8 cellular contexts compared by ENCODE assay signal in the genomic region with DNA sequence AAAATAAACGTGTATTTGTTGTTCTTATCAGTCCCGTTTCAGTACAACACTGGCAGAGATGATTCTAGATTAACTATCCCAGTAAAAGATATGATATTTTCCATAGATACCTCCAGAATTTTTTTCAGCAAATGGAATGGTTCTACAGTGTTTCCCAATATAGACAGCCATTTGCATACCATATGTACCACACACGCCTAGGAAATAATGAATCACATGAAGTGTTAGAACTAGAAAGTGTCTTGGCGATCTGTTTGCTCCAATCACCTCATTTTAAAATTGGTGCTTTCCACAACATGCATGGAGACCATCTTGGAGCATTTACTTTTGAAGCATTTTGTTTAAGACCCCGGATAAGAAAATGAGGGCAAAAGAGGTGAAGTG. TPM values are rescaled to one million over a fixed set of nuclear protein-coding genes. Genes with fewer than 3 reads are reported as not detected.
DNase-seq lines count a peak whose midpoint lies in the region; ATAC-seq, FAIRE-seq and TF ChIP-seq lines count a peak whose summit lies in the region.

No MANE protein-coding gene starts in this region.

- no peak for DNase-seq in A549 (ENCODE audit: low read depth in 1 of 2, low spot score in 1 of 2)
- DNase-seq in astrocyte of the cerebellum (ENCODE audit: low read depth) = no peak
- DNase-seq in mucosa of gallbladder (ENCODE audit: low spot score) = no peak
- no peak for DNase-seq in NCI-H187 (lab: John Stamatoyannopoulos, UW)
- DNase-seq in NCI-H1436 (lab: John Stamatoyannopoulos, UW) = no peak
- DNase-seq in GM10266 (ENCODE audit: extremely low spot score) = no peak

- no peak; the same call in 2 of the 3 replicates for TF ChIP-seq CTCF in A549 (IDR thresholded peaks at IDR 0.05)
- no peak for TF ChIP-seq CTCF in HEK293 (tag by site-specific recombination; IDR thresholded peaks at IDR 0.05)
- TF ChIP-seq CTCF in astrocyte of the cerebellum (IDR thresholded peaks at IDR 0.05; ENCODE audit: low read depth, low read length, missing control alignments) = peak; percentile 1
- no peak for TF ChIP-seq CTCF in GM10266 (IDR thresholded peaks at IDR 0.05; ENCODE audit: control insufficient read depth, insufficient read depth, low read depth, missing control alignments)

- no peaks in the 10 kb centered on the region for H3K27me3 ChIP-seq in mucosa of rectum (ENCODE audit: control insufficient read depth in 2 of 2, insufficient read depth in 2 of 2, low read length in 2 of 2)

- no peak for TF ChIP-seq RAD21 in A549 (conservative IDR thresholded peaks at IDR 0.05 in 1 of 2, IDR thresholded peaks at IDR 0.05 in 1 of 2)

- POLR2A ChIA-PET in A549 (lab: Yijun Ruan, JAX) = interaction anchor here (0.8 to 1.0 kb wide), 2 partner anchors 8 to 104 kb away, joined by 3 to 4 read pairs; a partner anchor contains a TSS
- POLR2A ChIA-PET in HEK293 (lab: Yijun Ruan, JAX) = no interaction called here

- no peak for TF ChIP-seq POLR2A in A549 (IDR thresholded peaks at IDR 0.05; ENCODE audit: low read length)

- H3K9me3 ChIP-seq in A549 = no peaks in the 10 kb centered on the region
- H3K9me3 ChIP-seq in HEK293 (ENCODE audit: control insufficient read depth, insufficient read depth, low read depth, low read length) = no peaks in the 10 kb centered on the region
- H3K9me3 ChIP-seq in mucosa of rectum (ENCODE audit: control insufficient read depth in 2 of 2, low read length in 2 of 2) = no peaks in the 10 kb centered on the region

- no peak for TF ChIP-seq EP300 in A549 (IDR thresholded peaks at IDR 0.05)

- CTCF ChIA-PET in A549 (lab: Yijun Ruan, JAX) (interaction anchor here (0.6 to 9.9 kb wide), 16 partner anchors 6 to 238 kb away, joined by 3 to 86 read pairs (median 3); a partner anchor contains a TSS), HEK293 (lab: Yijun Ruan, JAX) (interaction anchor here (0.6 kb wide), 1 partner anchor 46 kb away, joined by 3 read pairs; no protein-coding TSS in a partner anchor)

- no peak for FAIRE-seq in A549 (lab: Jason Lieb, UNC)

- H3K4me1 ChIP-seq in A549 (peaks cover 23% of the 10 kb centered on the region), HEK293 (ENCODE audit: control insufficient read depth, insufficient read depth, low read length) (no peaks in the 10 kb centered on the region), mucosa of rectum (ENCODE audit: control insufficient read depth in 2 of 2, insufficient read depth in 2 of 2, low read length in 2 of 2) (peaks cover 7 to 11% of the 10 kb centered on the region in 2 donors)

- H3K27ac ChIP-seq in A549 (peak overlapping the region; percentile 70 to 80; a peak in 5 of 6 replicates), HEK293 (ENCODE audit: extremely low read depth, low read depth, low read length) (peak overlapping the region; percentile 64; the same call in 1 of the 2 replicates), mucosa of rectum (ENCODE audit: low read depth in 2 of 2, low read length in 2 of 2) (peak overlapping the region in 1 of 2 donors; percentile 65)

- peak overlapping the region; percentile 58 for H3K4me3 ChIP-seq in A549
- no peak overlapping the region for H3K4me3 ChIP-seq in HEK293 (ENCODE audit: low read depth, low read length)
- peak overlapping the region; percentile 20 for H3K4me3 ChIP-seq in astrocyte of the cerebellum (ENCODE audit: low read depth, low read length)
- H3K4me3 ChIP-seq in mucosa of rectum (ENCODE audit: low read length in 2 of 2) = peak overlapping the region; percentile 60 to 70

- peak overlapping the region in 1 of 2 donors; percentile 71 for H3K9ac ChIP-seq in mucosa of rectum (ENCODE audit: low read depth in 1 of 2, low read length in 2 of 2)

- in situ Hi-C loops in astrocyte of the cerebellum (cut with HindIII; ENCODE audit: low sequenced_read_pairs) = no loop called here

- H3K36me3 ChIP-seq in HEK293 (ENCODE audit: control insufficient read depth in 2 of 2, insufficient read depth in 1 of 2, low read length in 2 of 2) (no peaks in the 10 kb centered on the region), mucosa of rectum (ENCODE audit: control insufficient read depth in 2 of 2, insufficient read depth in 2 of 2, low read length in 2 of 2) (no peaks in the 10 kb centered on the region)

- WGBS in A549 (ENCODE audit: missing lambda C conversion rate) = 40% methylated on average over 5 of the region's 5 CpGs

- H3K4me2 ChIP-seq in A549 = peak overlapping the region; percentile 71

- no peak for ATAC-seq in A549

TF ChIP-seq in A549, 52 proteins besides CTCF, POLR2A, EP300 and RAD21 (continues in another document):
- TF ChIP-seq RNF2 (IDR thresholded peaks at IDR 0.05; ENCODE audit: borderline replicate concordance, low read depth) (no peak), ZNF302 (CRISPR knock-in tag; IDR thresholded peaks at IDR 0.05) (no peak), RCOR1 (IDR thresholded peaks at IDR 0.05; ENCODE audit: low read depth, low read length) (no peak), TP53 (CRISPR knock-in tag; IDR thresholded peaks at IDR 0.05) (no peak)
- TF ChIP-seq, protein P1, sequence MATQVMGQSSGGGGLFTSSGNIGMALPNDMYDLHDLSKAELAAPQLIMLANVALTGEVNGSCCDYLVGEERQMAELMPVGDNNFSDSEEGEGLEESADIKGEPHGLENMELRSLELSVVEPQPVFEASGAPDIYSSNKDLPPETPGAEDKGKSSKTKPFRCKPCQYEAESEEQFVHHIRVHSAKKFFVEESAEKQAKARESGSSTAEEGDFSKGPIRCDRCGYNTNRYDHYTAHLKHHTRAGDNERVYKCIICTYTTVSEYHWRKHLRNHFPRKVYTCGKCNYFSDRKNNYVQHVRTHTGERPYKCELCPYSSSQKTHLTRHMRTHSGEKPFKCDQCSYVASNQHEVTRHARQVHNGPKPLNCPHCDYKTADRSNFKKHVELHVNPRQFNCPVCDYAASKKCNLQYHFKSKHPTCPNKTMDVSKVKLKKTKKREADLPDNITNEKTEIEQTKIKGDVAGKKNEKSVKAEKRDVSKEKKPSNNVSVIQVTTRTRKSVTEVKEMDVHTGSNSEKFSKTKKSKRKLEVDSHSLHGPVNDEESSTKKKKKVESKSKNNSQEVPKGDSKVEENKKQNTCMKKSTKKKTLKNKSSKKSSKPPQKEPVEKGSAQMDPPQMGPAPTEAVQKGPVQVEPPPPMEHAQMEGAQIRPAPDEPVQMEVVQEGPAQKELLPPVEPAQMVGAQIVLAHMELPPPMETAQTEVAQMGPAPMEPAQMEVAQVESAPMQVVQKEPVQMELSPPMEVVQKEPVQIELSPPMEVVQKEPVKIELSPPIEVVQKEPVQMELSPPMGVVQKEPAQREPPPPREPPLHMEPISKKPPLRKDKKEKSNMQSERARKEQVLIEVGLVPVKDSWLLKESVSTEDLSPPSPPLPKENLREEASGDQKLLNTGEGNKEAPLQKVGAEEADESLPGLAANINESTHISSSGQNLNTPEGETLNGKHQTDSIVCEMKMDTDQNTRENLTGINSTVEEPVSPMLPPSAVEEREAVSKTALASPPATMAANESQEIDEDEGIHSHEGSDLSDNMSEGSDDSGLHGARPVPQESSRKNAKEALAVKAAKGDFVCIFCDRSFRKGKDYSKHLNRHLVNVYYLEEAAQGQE (IDR thresholded peaks at IDR 0.05) = no peak

TF ChIP-seq in HEK293, 187 proteins besides CTCF, POLR2A, EP300 and RAD21:
- TF ChIP-seq ZNF416 (tag by site-specific recombination; IDR thresholded peaks at IDR 0.05) (no peak), ZEB2 (tag by site-specific recombination; IDR thresholded peaks at IDR 0.05) (0 out of 2 replicates have a peak, but pooled peaks have one; percentile 6), GLIS1 (tag by site-specific recombination; IDR thresholded peaks at IDR 0.05) (no peak), ZNF335 (tag by site-specific recombination; conservative IDR thresholded peaks at IDR 0.05) (peak; percentile 40; the same call in 1 of the 2 replicates), ZBTB8A (tag by site-specific recombination; IDR thresholded peaks at IDR 0.05) (peak; percentile 9; the same call in 1 of the 2 replicates)
- TF ChIP-seq, protein P2, sequence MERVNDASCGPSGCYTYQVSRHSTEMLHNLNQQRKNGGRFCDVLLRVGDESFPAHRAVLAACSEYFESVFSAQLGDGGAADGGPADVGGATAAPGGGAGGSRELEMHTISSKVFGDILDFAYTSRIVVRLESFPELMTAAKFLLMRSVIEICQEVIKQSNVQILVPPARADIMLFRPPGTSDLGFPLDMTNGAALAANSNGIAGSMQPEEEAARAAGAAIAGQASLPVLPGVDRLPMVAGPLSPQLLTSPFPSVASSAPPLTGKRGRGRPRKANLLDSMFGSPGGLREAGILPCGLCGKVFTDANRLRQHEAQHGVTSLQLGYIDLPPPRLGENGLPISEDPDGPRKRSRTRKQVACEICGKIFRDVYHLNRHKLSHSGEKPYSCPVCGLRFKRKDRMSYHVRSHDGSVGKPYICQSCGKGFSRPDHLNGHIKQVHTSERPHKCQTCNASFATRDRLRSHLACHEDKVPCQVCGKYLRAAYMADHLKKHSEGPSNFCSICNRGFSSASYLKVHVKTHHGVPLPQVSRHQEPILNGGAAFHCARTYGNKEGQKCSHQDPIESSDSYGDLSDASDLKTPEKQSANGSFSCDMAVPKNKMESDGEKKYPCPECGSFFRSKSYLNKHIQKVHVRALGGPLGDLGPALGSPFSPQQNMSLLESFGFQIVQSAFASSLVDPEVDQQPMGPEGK (tag by site-specific recombination; IDR thresholded peaks at IDR 0.05) = 0 out of 2 replicates have a peak, but pooled peaks have one; percentile 7
TF ChIP-seq in HEK293: peak in this region for 4.

RNA-seq across cellular contexts. Expression of a gene that starts 2.0 kb away (rescaled TPM):
- 0.04 TPM in 1 of 2 replicates, not detected in the other for polyA plus RNA-seq in A549 (2011; rRNA removed)
- 0.03 TPM in 2 replicates for polyA plus RNA-seq in A549 (2012; cell fraction: cytosol; rRNA removed)
- 0.05 and 0.09 TPM in 2 replicates for polyA plus RNA-seq in A549 (2012; cell fraction: nucleus; rRNA removed)
- 0.10 to 0.32 TPM (median 0.21 TPM) in 3 replicates for polyA plus RNA-seq in A549 (2017; fragmentation: RNase III; extraction: RNeasy Plus Mini Kit Qiagen cat#74134 plus additional on column Dnase treatment)
- polyA minus RNA-seq in A549 (2011; rRNA and poly(A)+ RNA removed) = not detected in 2 replicates
- 0.17 TPM for total RNA-seq in mucosa of gallbladder

RNA-seq across cellular contexts. Expression of a gene that starts 8.5 kb away (rescaled TPM):
- polyA plus RNA-seq in A549 (2011; rRNA removed) (26.5 and 29.5 TPM in 2 replicates), A549 (2017; fragmentation: RNase III; extraction: RNeasy Plus Mini Kit Qiagen cat#74134 plus additional on column Dnase treatment) (12.2 to 13.2 TPM (median 13.0 TPM) in 3 replicates)
- polyA plus RNA-seq in A549 (2012; cell fraction: cytosol; rRNA removed) = 2.4 and 2.6 TPM in 2 replicates
- 4.2 and 8.5 TPM in 2 replicates for polyA plus RNA-seq in A549 (2012; cell fraction: nucleus; rRNA removed)
- 57.2 and 69.6 TPM in 2 replicates for polyA minus RNA-seq in A549 (2011; rRNA and poly(A)+ RNA removed)
- 65.6 TPM for total RNA-seq in mucosa of gallbladder
